In the genomic region with DNA sequence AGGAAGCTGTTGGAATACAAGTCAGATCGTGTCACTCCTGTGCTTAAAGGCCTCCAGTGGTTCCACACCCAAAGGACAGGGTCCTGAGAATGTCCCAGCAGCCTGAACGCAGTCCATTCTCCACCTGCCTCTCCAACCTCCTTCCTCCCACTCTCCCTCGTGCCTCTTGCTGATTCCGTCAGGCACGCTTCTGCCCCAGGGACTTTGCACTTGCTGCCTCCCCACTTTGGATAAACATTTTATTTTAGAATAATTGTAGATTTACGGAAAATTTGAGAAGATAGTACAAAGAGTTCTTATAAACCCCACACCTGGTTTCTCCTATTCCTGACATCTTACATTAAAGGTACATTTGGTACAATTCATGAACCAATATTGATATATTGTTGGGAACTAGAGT, we compare ENCODE assay signal across 30 cellular contexts.
"Had no signal": no experiment of that assay in that cellular context is flagged by ENCODE, and none has a peak within 500 bp of the region (broad histone marks: within the 10 kb centered on the region; RNA-seq: fewer than 3 reads in every experiment).

No MANE protein-coding gene starts in this region.

- H3K4me1 ChIP-seq: colonic mucosa, esophagus muscularis mucosa, foreskin keratinocyte, gastroesophageal sphincter, heart right ventricle, left lung, psoas muscle, spleen, testis, tibial artery, uterus had no signal

- H3K4me3 Mint-ChIP-seq: dendritic cell treated with granulocyte-macrophage colony-stimulating factor and Interleukin-4, amounts not matched to agents 40 ng/mL and 50 ng/mL, for 4 days; endodermal cell; mesothelial cell of epicardium; naive B cell; natural killer cell treated with Interleukin-12 subunit alpha and Interleukin-12 subunit beta and Interleukin-15 and Interleukin-18, amount 100 ng/mL, for 72 hours; neural crest cell; stimulated activated effector memory CD8-positive, alpha-beta T cell treated with anti-CD3 and anti-CD28 coated beads, Interleukin-12 subunit alpha, Interleukin-12 subunit beta, amount 100 ng/mL, for 72 hours; type B pancreatic cell had no signal

- ATAC-seq: foreskin keratinocyte; gastroesophageal sphincter; heart right ventricle; left cardiac atrium; left lung; mucosa of descending colon; natural killer cell treated with Interleukin-12 subunit alpha and Interleukin-12 subunit beta and Interleukin-15 and Interleukin-18, amount 100 ng/mL, for 72 hours; psoas muscle; right cardiac atrium; stimulated activated effector memory CD8-positive, alpha-beta T cell treated with anti-CD3 and anti-CD28 coated beads, Interleukin-12 subunit alpha, Interleukin-12 subunit beta, amount 100 ng/mL, for 72 hours; stimulated activated naive CD8-positive, alpha-beta T cell treated with anti-CD3 and anti-CD28 coated beads, Interleukin-15, Interleukin-2, amounts not matched to agents 100 U/mL and 50 U/mL, for 24 hours had no signal

- DNase-seq: colonic mucosa; effector CD8-positive, alpha-beta T cell; endodermal cell; foreskin keratinocyte; heart right ventricle; hippocampal formation; left cardiac atrium; mesenchymal stem cell; mucosa of descending colon; naive B cell; nucleus accumbens; psoas muscle; right cardiac atrium; spleen; stimulated activated CD4-positive, alpha-beta T cell treated with anti-CD3 and anti-CD28 coated beads, Interleukin-2, amount 100 ng/mL, for 48 hours; stimulated activated naive CD8-positive, alpha-beta T cell treated with anti-CD3 and anti-CD28 coated beads, Interleukin-15, Interleukin-2, amounts not matched to agents 100 U/mL and 50 U/mL, for 24 hours; substantia nigra; testis; uterus had no signal

- H3K27ac Mint-ChIP-seq: dendritic cell treated with granulocyte-macrophage colony-stimulating factor and Interleukin-4, amounts not matched to agents 40 ng/mL and 50 ng/mL, for 4 days; endodermal cell; mesothelial cell of epicardium; natural killer cell treated with Interleukin-12 subunit alpha and Interleukin-12 subunit beta and Interleukin-15 and Interleukin-18, amount 100 ng/mL, for 72 hours; stimulated activated effector memory CD8-positive, alpha-beta T cell treated with anti-CD3 and anti-CD28 coated beads, Interleukin-12 subunit alpha, Interleukin-12 subunit beta, amount 100 ng/mL, for 72 hours; type B pancreatic cell had no signal

- H3K27ac ChIP-seq: colonic mucosa, esophagus muscularis mucosa, foreskin keratinocyte, gastroesophageal sphincter, heart right ventricle, left lung, psoas muscle, skin epidermis, spleen, testis, tibial artery, uterus had no signal

- H3K36me3 ChIP-seq: colonic mucosa, esophagus muscularis mucosa, gastroesophageal sphincter, heart right ventricle, left lung, spleen, tibial artery, uterus had no signal

- H3K9me3 ChIP-seq: colonic mucosa, psoas muscle, testis, tibial artery, uterus had no signal

- H3K4me3 ChIP-seq: colonic mucosa, esophagus muscularis mucosa, gastroesophageal sphincter, heart right ventricle, left lung, mucosa of descending colon, psoas muscle, skin epidermis, spleen, testis, tibial artery, uterus had no signal

- H3K4me1 Mint-ChIP-seq: endodermal cell, mesothelial cell of epicardium, naive B cell, neural crest cell had no signal

- H3K36me3 Mint-ChIP-seq: mesothelial cell of epicardium; naive B cell; natural killer cell treated with Interleukin-12 subunit alpha and Interleukin-12 subunit beta and Interleukin-15 and Interleukin-18, amount 100 ng/mL, for 72 hours; stimulated activated effector memory CD8-positive, alpha-beta T cell treated with anti-CD3 and anti-CD28 coated beads, Interleukin-12 subunit alpha, Interleukin-12 subunit beta, amount 100 ng/mL, for 72 hours; type B pancreatic cell had no signal

- H3K9me3 Mint-ChIP-seq: dendritic cell treated with granulocyte-macrophage colony-stimulating factor and Interleukin-4, amounts not matched to agents 40 ng/mL and 50 ng/mL, for 4 days; mesothelial cell of epicardium; natural killer cell treated with Interleukin-12 subunit alpha and Interleukin-12 subunit beta and Interleukin-15 and Interleukin-18, amount 100 ng/mL, for 72 hours; neural crest cell; stimulated activated effector memory CD8-positive, alpha-beta T cell treated with anti-CD3 and anti-CD28 coated beads, Interleukin-12 subunit alpha, Interleukin-12 subunit beta, amount 100 ng/mL, for 72 hours; type B pancreatic cell had no signal

- H3K27me3 ChIP-seq: colonic mucosa, esophagus muscularis mucosa, gastroesophageal sphincter, heart right ventricle, left lung, spleen, testis, tibial artery, uterus had no signal
